ENCODE assay signal across 1 cellular context in the genomic region with DNA sequence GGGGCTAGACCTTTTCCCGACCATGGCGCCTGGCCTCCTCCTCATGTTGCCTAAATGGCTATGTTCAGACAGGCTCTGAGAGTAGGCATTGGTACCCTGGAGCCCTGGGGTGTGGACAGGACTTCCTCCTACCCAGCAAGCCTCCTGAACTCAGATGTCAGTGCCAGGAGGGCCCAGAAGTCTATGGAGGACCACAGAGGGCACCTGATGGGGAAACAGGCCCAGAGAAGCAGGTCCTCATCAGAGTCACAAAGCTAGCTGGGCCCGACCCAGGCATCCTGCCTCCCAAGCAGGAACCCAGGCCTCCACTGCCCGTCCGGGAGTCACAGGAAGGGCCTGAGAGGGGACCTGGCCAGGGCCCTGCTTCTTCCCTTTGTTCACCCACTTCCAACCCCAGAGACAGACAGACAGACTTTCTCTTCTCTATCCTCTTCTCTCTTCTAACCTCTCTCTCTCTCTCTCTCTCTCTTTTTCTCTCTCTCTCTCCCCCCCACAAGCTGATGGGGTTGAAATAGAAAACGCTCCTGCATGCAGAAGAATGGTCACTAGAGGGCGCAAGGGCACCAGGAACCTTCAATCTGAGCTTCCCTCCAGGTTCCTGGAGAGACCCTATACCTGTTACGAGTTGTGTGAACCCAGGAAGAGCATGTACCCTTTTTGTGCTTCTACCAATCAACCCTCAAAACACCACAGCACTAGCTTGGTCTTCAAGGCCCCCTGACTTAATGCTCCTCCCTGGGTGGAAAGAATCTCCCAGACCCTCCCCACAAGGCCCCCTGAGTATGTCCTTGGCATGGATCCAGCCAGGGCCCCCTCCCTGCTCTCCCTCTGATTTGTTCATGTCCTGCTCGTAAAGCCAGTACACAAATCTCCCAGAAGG.
TF ChIP-seq lines count a peak whose summit lies in the region.

No MANE protein-coding gene starts in this region.

TF ChIP-seq in GM12878, 131 proteins besides CTCF, POLR2A, EP300 and RAD21 (continued from another document and continues in another):
- TF ChIP-seq SIX5 (IDR thresholded peaks at IDR 0.05; ENCODE audit: low read depth, low read length, severe bottlenecking) (no peak), EGR1 (IDR thresholded peaks at IDR 0.05; ENCODE audit: borderline replicate concordance in 1 of 2, low read depth in 2 of 2, low read length in 2 of 2) (no peak), SMAD5 (IDR thresholded peaks at IDR 0.05; ENCODE audit: low read depth) (no peak), NRF1 (conservative IDR thresholded peaks at IDR 0.05; ENCODE audit: low read depth, low read length) (no peak), BHLHE40 (IDR thresholded peaks at IDR 0.05; ENCODE audit: borderline replicate concordance in 1 of 2, low read depth in 2 of 2, low read length in 1 of 2) (0 out of 4 replicates have a peak, but pooled peaks of 1 of the 2 experiments have one; percentile 32), NR2C2 (IDR thresholded peaks at IDR 0.05; ENCODE audit: borderline replicate concordance, control insufficient read depth, insufficient read length, low read depth) (no peak), YY1 (IDR thresholded peaks at IDR 0.05; ENCODE audit: low read depth, low read length) (peak; percentile 65; the same call in 1 of the 2 replicates), SMAD1 (IDR thresholded peaks at IDR 0.05; ENCODE audit: low read depth, partially characterized antibody) (no peak), NFXL1 (IDR thresholded peaks at IDR 0.05; ENCODE audit: borderline replicate concordance) (no peak), RUNX3 (IDR thresholded peaks at IDR 0.05; ENCODE audit: low read length) (peak; percentile 46), LARP7 (IDR thresholded peaks at IDR 0.05) (no peak), ZSCAN29 (IDR thresholded peaks at IDR 0.05) (no peak), SP1 (IDR thresholded peaks at IDR 0.05; ENCODE audit: low read depth, low read length) (no peak), ZNF274 (IDR thresholded peaks at IDR 0.05; ENCODE audit: insufficient read depth, insufficient read length) (no peak), NFYA (IDR thresholded peaks at IDR 0.05; ENCODE audit: borderline replicate concordance, low read depth, low read length) (no peak), BMI1 (IDR thresholded peaks at IDR 0.05; ENCODE audit: borderline replicate concordance) (no peak), PML (IDR thresholded peaks at IDR 0.05; ENCODE audit: low read length) (no peak), CBX5 (IDR thresholded peaks at IDR 0.05; ENCODE audit: low read depth) (no peak), MEF2B (IDR thresholded peaks at IDR 0.05; ENCODE audit: partially characterized antibody, poor library complexity, severe bottlenecking) (no peak), EED (IDR thresholded peaks at IDR 0.05; ENCODE audit: low read depth) (no peak), SREBF1 (IDR thresholded peaks at IDR 0.05; ENCODE audit: low read length) (no peak), ZNF384 (IDR thresholded peaks at IDR 0.05; ENCODE audit: borderline replicate concordance, low read depth, low read length) (no peak), SMARCA5 (IDR thresholded peaks at IDR 0.05) (no peak), SPI1 (IDR thresholded peaks at IDR 0.05; ENCODE audit: borderline replicate concordance, insufficient read depth, low read depth, low read length) (no peak), KLF5 (IDR thresholded peaks at IDR 0.05; ENCODE audit: partially characterized antibody) (peak; percentile 33), IKZF1 (conservative IDR thresholded peaks at IDR 0.05) (peak; percentile 31; the same call in 1 of the 2 replicates), TCF3 (IDR thresholded peaks at IDR 0.05; ENCODE audit: borderline replicate concordance, insufficient read depth, low read depth, low read length) (no peak), CEBPB (IDR thresholded peaks at IDR 0.05; ENCODE audit: borderline replicate concordance in 1 of 2, low read depth in 2 of 2, low read length in 2 of 2) (no peak), HDGF (IDR thresholded peaks at IDR 0.05) (no peak), WRNIP1 (IDR thresholded peaks at IDR 0.05; ENCODE audit: borderline replicate concordance, low read depth, low read length) (0 out of 2 replicates have a peak, but pooled peaks have one; percentile 29)
- TF ChIP-seq, protein P1, sequence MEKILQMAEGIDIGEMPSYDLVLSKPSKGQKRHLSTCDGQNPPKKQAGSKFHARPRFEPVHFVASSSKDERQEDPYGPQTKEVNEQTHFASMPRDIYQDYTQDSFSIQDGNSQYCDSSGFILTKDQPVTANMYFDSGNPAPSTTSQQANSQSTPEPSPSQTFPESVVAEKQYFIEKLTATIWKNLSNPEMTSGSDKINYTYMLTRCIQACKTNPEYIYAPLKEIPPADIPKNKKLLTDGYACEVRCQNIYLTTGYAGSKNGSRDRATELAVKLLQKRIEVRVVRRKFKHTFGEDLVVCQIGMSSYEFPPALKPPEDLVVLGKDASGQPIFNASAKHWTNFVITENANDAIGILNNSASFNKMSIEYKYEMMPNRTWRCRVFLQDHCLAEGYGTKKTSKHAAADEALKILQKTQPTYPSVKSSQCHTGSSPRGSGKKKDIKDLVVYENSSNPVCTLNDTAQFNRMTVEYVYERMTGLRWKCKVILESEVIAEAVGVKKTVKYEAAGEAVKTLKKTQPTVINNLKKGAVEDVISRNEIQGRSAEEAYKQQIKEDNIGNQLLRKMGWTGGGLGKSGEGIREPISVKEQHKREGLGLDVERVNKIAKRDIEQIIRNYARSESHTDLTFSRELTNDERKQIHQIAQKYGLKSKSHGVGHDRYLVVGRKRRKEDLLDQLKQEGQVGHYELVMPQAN (conservative IDR thresholded peaks at IDR 0.05) = no peak
- TF ChIP-seq, protein P2, sequence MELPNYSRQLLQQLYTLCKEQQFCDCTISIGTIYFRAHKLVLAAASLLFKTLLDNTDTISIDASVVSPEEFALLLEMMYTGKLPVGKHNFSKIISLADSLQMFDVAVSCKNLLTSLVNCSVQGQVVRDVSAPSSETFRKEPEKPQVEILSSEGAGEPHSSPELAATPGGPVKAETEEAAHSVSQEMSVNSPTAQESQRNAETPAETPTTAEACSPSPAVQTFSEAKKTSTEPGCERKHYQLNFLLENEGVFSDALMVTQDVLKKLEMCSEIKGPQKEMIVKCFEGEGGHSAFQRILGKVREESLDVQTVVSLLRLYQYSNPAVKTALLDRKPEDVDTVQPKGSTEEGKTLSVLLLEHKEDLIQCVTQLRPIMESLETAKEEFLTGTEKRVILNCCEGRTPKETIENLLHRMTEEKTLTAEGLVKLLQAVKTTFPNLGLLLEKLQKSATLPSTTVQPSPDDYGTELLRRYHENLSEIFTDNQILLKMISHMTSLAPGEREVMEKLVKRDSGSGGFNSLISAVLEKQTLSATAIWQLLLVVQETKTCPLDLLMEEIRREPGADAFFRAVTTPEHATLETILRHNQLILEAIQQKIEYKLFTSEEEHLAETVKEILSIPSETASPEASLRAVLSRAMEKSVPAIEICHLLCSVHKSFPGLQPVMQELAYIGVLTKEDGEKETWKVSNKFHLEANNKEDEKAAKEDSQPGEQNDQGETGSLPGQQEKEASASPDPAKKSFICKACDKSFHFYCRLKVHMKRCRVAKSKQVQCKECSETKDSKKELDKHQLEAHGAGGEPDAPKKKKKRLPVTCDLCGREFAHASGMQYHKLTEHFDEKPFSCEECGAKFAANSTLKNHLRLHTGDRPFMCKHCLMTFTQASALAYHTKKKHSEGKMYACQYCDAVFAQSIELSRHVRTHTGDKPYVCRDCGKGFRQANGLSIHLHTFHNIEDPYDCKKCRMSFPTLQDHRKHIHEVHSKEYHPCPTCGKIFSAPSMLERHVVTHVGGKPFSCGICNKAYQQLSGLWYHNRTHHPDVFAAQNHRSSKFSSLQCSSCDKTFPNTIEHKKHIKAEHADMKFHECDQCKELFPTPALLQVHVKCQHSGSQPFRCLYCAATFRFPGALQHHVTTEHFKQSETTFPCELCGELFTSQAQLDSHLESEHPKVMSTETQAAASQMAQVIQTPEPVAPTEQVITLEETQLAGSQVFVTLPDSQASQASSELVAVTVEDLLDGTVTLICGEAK (IDR thresholded peaks at IDR 0.05; ENCODE audit: borderline replicate concordance) = no peak
- TF ChIP-seq, protein P3, sequence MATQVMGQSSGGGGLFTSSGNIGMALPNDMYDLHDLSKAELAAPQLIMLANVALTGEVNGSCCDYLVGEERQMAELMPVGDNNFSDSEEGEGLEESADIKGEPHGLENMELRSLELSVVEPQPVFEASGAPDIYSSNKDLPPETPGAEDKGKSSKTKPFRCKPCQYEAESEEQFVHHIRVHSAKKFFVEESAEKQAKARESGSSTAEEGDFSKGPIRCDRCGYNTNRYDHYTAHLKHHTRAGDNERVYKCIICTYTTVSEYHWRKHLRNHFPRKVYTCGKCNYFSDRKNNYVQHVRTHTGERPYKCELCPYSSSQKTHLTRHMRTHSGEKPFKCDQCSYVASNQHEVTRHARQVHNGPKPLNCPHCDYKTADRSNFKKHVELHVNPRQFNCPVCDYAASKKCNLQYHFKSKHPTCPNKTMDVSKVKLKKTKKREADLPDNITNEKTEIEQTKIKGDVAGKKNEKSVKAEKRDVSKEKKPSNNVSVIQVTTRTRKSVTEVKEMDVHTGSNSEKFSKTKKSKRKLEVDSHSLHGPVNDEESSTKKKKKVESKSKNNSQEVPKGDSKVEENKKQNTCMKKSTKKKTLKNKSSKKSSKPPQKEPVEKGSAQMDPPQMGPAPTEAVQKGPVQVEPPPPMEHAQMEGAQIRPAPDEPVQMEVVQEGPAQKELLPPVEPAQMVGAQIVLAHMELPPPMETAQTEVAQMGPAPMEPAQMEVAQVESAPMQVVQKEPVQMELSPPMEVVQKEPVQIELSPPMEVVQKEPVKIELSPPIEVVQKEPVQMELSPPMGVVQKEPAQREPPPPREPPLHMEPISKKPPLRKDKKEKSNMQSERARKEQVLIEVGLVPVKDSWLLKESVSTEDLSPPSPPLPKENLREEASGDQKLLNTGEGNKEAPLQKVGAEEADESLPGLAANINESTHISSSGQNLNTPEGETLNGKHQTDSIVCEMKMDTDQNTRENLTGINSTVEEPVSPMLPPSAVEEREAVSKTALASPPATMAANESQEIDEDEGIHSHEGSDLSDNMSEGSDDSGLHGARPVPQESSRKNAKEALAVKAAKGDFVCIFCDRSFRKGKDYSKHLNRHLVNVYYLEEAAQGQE (IDR thresholded peaks at IDR 0.05; ENCODE audit: low read depth, low read length) = no peak
- TF ChIP-seq, protein P4, sequence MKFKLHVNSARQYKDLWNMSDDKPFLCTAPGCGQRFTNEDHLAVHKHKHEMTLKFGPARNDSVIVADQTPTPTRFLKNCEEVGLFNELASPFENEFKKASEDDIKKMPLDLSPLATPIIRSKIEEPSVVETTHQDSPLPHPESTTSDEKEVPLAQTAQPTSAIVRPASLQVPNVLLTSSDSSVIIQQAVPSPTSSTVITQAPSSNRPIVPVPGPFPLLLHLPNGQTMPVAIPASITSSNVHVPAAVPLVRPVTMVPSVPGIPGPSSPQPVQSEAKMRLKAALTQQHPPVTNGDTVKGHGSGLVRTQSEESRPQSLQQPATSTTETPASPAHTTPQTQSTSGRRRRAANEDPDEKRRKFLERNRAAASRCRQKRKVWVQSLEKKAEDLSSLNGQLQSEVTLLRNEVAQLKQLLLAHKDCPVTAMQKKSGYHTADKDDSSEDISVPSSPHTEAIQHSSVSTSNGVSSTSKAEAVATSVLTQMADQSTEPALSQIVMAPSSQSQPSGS (IDR thresholded peaks at IDR 0.05; ENCODE audit: low read length) = no peak
- TF ChIP-seq, protein P5, sequence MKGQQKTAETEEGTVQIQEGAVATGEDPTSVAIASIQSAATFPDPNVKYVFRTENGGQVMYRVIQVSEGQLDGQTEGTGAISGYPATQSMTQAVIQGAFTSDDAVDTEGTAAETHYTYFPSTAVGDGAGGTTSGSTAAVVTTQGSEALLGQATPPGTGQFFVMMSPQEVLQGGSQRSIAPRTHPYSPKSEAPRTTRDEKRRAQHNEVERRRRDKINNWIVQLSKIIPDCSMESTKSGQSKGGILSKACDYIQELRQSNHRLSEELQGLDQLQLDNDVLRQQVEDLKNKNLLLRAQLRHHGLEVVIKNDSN (IDR thresholded peaks at IDR 0.05; ENCODE audit: borderline replicate concordance, extremely low read length, insufficient read depth, low read depth, low read length) = no peak
- TF ChIP-seq, protein P6, sequence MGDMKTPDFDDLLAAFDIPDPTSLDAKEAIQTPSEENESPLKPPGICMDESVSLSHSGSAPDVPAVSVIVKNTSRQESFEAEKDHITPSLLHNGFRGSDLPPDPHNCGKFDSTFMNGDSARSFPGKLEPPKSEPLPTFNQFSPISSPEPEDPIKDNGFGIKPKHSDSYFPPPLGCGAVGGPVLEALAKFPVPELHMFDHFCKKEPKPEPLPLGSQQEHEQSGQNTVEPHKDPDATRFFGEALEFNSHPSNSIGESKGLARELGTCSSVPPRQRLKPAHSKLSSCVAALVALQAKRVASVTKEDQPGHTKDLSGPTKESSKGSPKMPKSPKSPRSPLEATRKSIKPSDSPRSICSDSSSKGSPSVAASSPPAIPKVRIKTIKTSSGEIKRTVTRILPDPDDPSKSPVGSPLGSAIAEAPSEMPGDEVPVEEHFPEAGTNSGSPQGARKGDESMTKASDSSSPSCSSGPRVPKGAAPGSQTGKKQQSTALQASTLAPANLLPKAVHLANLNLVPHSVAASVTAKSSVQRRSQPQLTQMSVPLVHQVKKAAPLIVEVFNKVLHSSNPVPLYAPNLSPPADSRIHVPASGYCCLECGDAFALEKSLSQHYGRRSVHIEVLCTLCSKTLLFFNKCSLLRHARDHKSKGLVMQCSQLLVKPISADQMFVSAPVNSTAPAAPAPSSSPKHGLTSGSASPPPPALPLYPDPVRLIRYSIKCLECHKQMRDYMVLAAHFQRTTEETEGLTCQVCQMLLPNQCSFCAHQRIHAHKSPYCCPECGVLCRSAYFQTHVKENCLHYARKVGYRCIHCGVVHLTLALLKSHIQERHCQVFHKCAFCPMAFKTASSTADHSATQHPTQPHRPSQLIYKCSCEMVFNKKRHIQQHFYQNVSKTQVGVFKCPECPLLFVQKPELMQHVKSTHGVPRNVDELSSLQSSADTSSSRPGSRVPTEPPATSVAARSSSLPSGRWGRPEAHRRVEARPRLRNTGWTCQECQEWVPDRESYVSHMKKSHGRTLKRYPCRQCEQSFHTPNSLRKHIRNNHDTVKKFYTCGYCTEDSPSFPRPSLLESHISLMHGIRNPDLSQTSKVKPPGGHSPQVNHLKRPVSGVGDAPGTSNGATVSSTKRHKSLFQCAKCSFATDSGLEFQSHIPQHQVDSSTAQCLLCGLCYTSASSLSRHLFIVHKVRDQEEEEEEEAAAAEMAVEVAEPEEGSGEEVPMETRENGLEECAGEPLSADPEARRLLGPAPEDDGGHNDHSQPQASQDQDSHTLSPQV (IDR thresholded peaks at IDR 0.05) = no peak
- TF ChIP-seq, protein P7, sequence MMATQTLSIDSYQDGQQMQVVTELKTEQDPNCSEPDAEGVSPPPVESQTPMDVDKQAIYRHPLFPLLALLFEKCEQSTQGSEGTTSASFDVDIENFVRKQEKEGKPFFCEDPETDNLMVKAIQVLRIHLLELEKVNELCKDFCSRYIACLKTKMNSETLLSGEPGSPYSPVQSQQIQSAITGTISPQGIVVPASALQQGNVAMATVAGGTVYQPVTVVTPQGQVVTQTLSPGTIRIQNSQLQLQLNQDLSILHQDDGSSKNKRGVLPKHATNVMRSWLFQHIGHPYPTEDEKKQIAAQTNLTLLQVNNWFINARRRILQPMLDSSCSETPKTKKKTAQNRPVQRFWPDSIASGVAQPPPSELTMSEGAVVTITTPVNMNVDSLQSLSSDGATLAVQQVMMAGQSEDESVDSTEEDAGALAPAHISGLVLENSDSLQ (IDR thresholded peaks at IDR 0.05) = no peak
- TF ChIP-seq, protein P8, sequence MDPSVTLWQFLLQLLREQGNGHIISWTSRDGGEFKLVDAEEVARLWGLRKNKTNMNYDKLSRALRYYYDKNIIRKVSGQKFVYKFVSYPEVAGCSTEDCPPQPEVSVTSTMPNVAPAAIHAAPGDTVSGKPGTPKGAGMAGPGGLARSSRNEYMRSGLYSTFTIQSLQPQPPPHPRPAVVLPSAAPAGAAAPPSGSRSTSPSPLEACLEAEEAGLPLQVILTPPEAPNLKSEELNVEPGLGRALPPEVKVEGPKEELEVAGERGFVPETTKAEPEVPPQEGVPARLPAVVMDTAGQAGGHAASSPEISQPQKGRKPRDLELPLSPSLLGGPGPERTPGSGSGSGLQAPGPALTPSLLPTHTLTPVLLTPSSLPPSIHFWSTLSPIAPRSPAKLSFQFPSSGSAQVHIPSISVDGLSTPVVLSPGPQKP (IDR thresholded peaks at IDR 0.05; ENCODE audit: low read depth, low read length) = no peak
